10 cellular contexts compared by ENCODE assay signal in genomic region chr21:41664881-41665765, GRCh38.
DNase-seq lines count a peak whose midpoint lies in the region; ATAC-seq, FAIRE-seq and TF ChIP-seq lines count a peak whose summit lies in the region.
"Had no signal": no experiment of that assay in that cellular context is flagged by ENCODE, and none has a peak within 500 bp of the region (broad histone marks: within the 10 kb centered on the region; RNA-seq: fewer than 3 reads in every experiment).

No MANE protein-coding gene starts in this region.

- H3K9ac ChIP-seq in kidney (ENCODE audit: low read length in 2 of 2): no peak overlapping the region

- intact Hi-C loops in kidney (cut with DNase I): no loop called here

- FAIRE-seq in kidney (lab: Jason Lieb, UNC): no peak

- H3K36me3 ChIP-seq in esophagus (ENCODE audit: control insufficient read depth in 2 of 2, insufficient read depth in 2 of 2, low read length in 1 of 2) (no peaks in the 10 kb centered on the region), kidney (ENCODE audit: control insufficient read depth in 1 of 2, insufficient read depth in 2 of 2, low read length in 2 of 2) (no peaks in the 10 kb centered on the region)
- H3K36me3 ChIP-seq: uterus had no signal

- peak overlapping the region; percentile 93 to 98 for H3K27ac ChIP-seq in esophagus (ENCODE audit: low read depth in 2 of 2, low read length in 1 of 2)
- no peak overlapping the region for H3K27ac ChIP-seq in kidney (ENCODE audit: low read depth in 2 of 2, low read length in 2 of 2)
- H3K27ac ChIP-seq: uterus had no signal

- H3K4me3 ChIP-seq in esophagus (ENCODE audit: low read depth in 1 of 2, low read length in 2 of 2) (peak overlapping the region in 1 of 2 donors; percentile 22), kidney (ENCODE audit: low read length in 2 of 2) (no peak overlapping the region)
- H3K4me3 ChIP-seq: uterus had no signal

- H3K9me3 ChIP-seq in esophagus (ENCODE audit: control insufficient read depth in 2 of 2, insufficient read depth in 1 of 2, low read depth in 1 of 2, low read length in 1 of 2) (peaks cover 2 to 3% of the 10 kb centered on the region in 2 donors), kidney (ENCODE audit: control insufficient read depth in 1 of 2, low read length in 2 of 2) (no peaks in the 10 kb centered on the region)
- H3K9me3 ChIP-seq: uterus had no signal

- 50 to 63% methylated on average over 32 of the region's 32 CpGs for WGBS in esophagus, 2 donors

- H3K27me3 ChIP-seq in esophagus (ENCODE audit: control insufficient read depth in 1 of 2, insufficient read depth in 2 of 2, low read length in 2 of 2): no peaks in the 10 kb centered on the region
- H3K27me3 ChIP-seq: uterus had no signal

- TF ChIP-seq CTCF in kidney (IDR thresholded peaks at IDR 0.05; ENCODE audit: borderline replicate concordance, extremely low read depth, insufficient read depth): no peak

- H3K4me1 ChIP-seq in esophagus (ENCODE audit: control insufficient read depth in 2 of 2, insufficient read depth in 2 of 2, low read length in 1 of 2) (peaks cover 5 to 43% of the 10 kb centered on the region in 2 donors), kidney (ENCODE audit: control insufficient read depth in 1 of 2, insufficient read depth in 1 of 2, low read depth in 1 of 2, low read length in 2 of 2) (peaks cover 5 to 7% of the 10 kb centered on the region in 2 donors)
- H3K4me1 ChIP-seq: uterus had no signal

- ATAC-seq in GM21723 (IDR thresholded peaks at IDR 0.05; ENCODE audit: unreplicated experiment): no peak
- ATAC-seq: activated T-helper 17 cell treated with anti-CD3 and anti-CD28 coated beads, Interleukin-2, amount 50 U/mL, for 72 hours had no signal

- DNase-seq in A172 (ENCODE audit: low spot score) (peak; percentile 67), M059J (ENCODE audit: low read depth) (peak; percentile 97), lung microvascular endothelial cell (ENCODE audit: low read depth in 2 of 2) (peak; percentile 74 to 93), kidney (no peak), putamen (ENCODE audit: low spot score) (no peak)
- DNase-seq in stimulated activated CD4-positive, alpha-beta T cell treated with anti-CD3 and anti-CD28 coated beads, Interleukin-4, amount 100 ng/mL, for 24 hours: no peak
- DNase-seq: uterus had no signal

Comparison
In these comparisons a context has a peak if more than half of its experiments do, and no peak if none do; other contexts are left out.
1. DNase-seq: peak in A172 (single experiment), M059J (single experiment) and lung microvascular endothelial cell (2 of 2); none in kidney (single experiment), stimulated activated CD4-positive, alpha-beta T cell treated with anti-CD3 and anti-CD28 coated beads, Interleukin-4, amount 100 ng/mL, for 24 hours (single experiment) and putamen (single experiment).
2. H3K27ac ChIP-seq: peak in esophagus (2 of 2); none in kidney (0 of 2).